In genomic region chr2:217842038-217842437, GRCh38 we compare ENCODE assay signal across 15 cellular contexts.
"Had no signal": no experiment of that assay in that cellular context is flagged by ENCODE, and none has a peak within 500 bp of the region (broad histone marks: within the 10 kb centered on the region; RNA-seq: fewer than 3 reads in every experiment).

No MANE protein-coding gene starts in this region.

- H3K27me3 ChIP-seq: right lobe of liver, testis had no signal

- H3K4me3 ChIP-seq: right lobe of liver, testis had no signal

- DNase-seq: activated CD4-positive, alpha-beta T cell treated with anti-CD3 and anti-CD28 coated beads for 48 hours; activated CD8-positive, alpha-beta memory T cell treated with anti-CD3 and anti-CD28 coated beads, Interleukin-2, amount 50 U/mL, for 48 hours; activated CD8-positive, alpha-beta T cell treated with anti-CD3 and anti-CD28 coated beads, Interleukin-2, amount 10 ng/mL, durations not matched to agents 7 days and 5 days; activated naive CD4-positive, alpha-beta T cell treated with Interleukin-2 at 50 U/mL for 16 hours; central memory CD4-positive, alpha-beta T cell; effector memory CD4-positive, alpha-beta T cell; naive thymus-derived CD4-positive, alpha-beta T cell; right lobe of liver; SHP77; stimulated activated CD4-positive, alpha-beta T cell treated with anti-CD3 and anti-CD28 coated beads, Interleukin-4, amount 100 ng/mL, for 1 hour; stimulated activated CD8-positive, alpha-beta memory T cell treated with anti-CD3 and anti-CD28 coated beads, Interleukin-4, amount 100 ng/mL, for 48 hours; stimulated activated naive CD8-positive, alpha-beta T cell treated with anti-CD3 and anti-CD28 coated beads, Interleukin-15, Interleukin-2, amounts not matched to agents 100 U/mL and 50 U/mL, for 24 hours; testis had no signal

- H3K4me1 ChIP-seq: right lobe of liver had no signal

- ATAC-seq: activated CD8-positive, alpha-beta T cell treated with anti-CD3 and anti-CD28 coated beads, Interleukin-2, amount 10 ng/mL, durations not matched to agents 7 days and 5 days; naive thymus-derived CD4-positive, alpha-beta T cell; right lobe of liver; SK-N-SH treated with all-trans-retinoic acid at 6 μM for 48 hours; stimulated activated naive CD8-positive, alpha-beta T cell treated with anti-CD3 and anti-CD28 coated beads, Interleukin-15, Interleukin-2, amounts not matched to agents 100 U/mL and 50 U/mL, for 24 hours had no signal

- H3K9me3 ChIP-seq: right lobe of liver, testis had no signal

- H3K27ac ChIP-seq: epithelial cell of prostate, testis had no signal
